ENCODE assay signal across 8 cellular contexts in genomic region chr12:55996715-55997534, GRCh38. TPM values are rescaled to one million over a fixed set of nuclear protein-coding genes. Genes with fewer than 3 reads are reported as not detected.
DNase-seq lines count a peak whose midpoint lies in the region; ATAC-seq and TF ChIP-seq lines count a peak whose summit lies in the region.

SUOX (plus strand) TSS chr12:55997276; CDS start chr12:56002222, 4,946 bp downstream.

- 1 to 3% methylated on average over 12 to 24 of the region's 27 CpGs for WGBS in tibial nerve, 2 donors

- peak within 1 kb of the TSS; percentile 75 to 92 (median 82) for H3K27ac ChIP-seq in tibial nerve

- no peak within 1 kb of the TSS for H3K27ac Mint-ChIP-seq in activated CD4-positive, alpha-beta memory T cell treated with anti-CD3 and anti-CD28 coated beads, Interleukin-2, amount 10 ng/mL, durations not matched to agents 7 days and 5 days

- peak within 1 kb of the TSS; percentile 66 for H3K4me3 Mint-ChIP-seq in activated CD4-positive, alpha-beta memory T cell treated with anti-CD3 and anti-CD28 coated beads, Interleukin-2, amount 10 ng/mL, durations not matched to agents 7 days and 5 days

- CTCF ChIA-PET in activated CD4-positive, alpha-beta memory T cell treated with anti-CD3 and anti-CD28 coated beads, Interleukin-2, amount 10 ng/mL, durations not matched to agents 7 days and 5 days (lab: Charles Lee): interaction anchor here (0.8 to 5.6 kb wide), 25 partner anchors 11 to 259 kb away, joined by 3 to 98 read pairs (median 8); partner anchors contain the start of genes IKZF4, RAB5B, RNF41 and RPL41

- no peaks in the 10 kb centered on the region for H3K9me3 ChIP-seq in tibial nerve

- peaks cover 38% of the 10 kb centered on the region for H3K4me1 Mint-ChIP-seq in activated CD4-positive, alpha-beta memory T cell treated with anti-CD3 and anti-CD28 coated beads, Interleukin-2, amount 10 ng/mL, durations not matched to agents 7 days and 5 days

- TF ChIP-seq EP300 in tibial nerve (IDR thresholded peaks at IDR 0.05): peak; percentile 41 to 73

- peaks cover 0 to 65% (median 18%) of the 10 kb centered on the region in 3 donors for H3K36me3 ChIP-seq in tibial nerve

- peaks cover 0 to 22% (median 9%) of the 10 kb centered on the region in 4 donors for H3K4me1 ChIP-seq in tibial nerve

- ATAC-seq in HG03159 (IDR thresholded peaks at IDR 0.05; ENCODE audit: unreplicated experiment): peak; percentile 99

- no peaks in the 10 kb centered on the region for H3K9me3 Mint-ChIP-seq in activated CD4-positive, alpha-beta memory T cell treated with anti-CD3 and anti-CD28 coated beads, Interleukin-2, amount 10 ng/mL, durations not matched to agents 7 days and 5 days

- H3K27me3 Mint-ChIP-seq in activated CD4-positive, alpha-beta memory T cell treated with anti-CD3 and anti-CD28 coated beads, Interleukin-2, amount 10 ng/mL, durations not matched to agents 7 days and 5 days: no peaks in the 10 kb centered on the region

- peak; percentile 61 for TF ChIP-seq POLR2A in GM19099 (IDR thresholded peaks at IDR 0.05; ENCODE audit: extremely low read depth, insufficient read length, low read depth)
- peak; percentile 6 to 58 for TF ChIP-seq POLR2A in tibial nerve (IDR thresholded peaks at IDR 0.05)

- peak; percentile 97 for DNase-seq in COLO829 (ENCODE audit: low spot score)
- DNase-seq in NCI-H2196 treated with DMSO at 0.1 percent for 48 hours (lab: John Stamatoyannopoulos, UW; ENCODE audit: unreplicated experiment): peak; percentile 96
- DNase-seq in activated CD4-positive, alpha-beta memory T cell treated with anti-CD3 and anti-CD28 coated beads, Interleukin-2, amount 10 ng/mL, durations not matched to agents 7 days and 5 days: peak; percentile 46
- peak; percentile 97 for DNase-seq in fibroblast of gingiva (ENCODE audit: low read depth)
- DNase-seq in mucosa of gallbladder (ENCODE audit: low spot score): peak; percentile 97
- peak; percentile 94 to 95 for DNase-seq in tibial nerve (ENCODE audit: low spot score in 2 of 2)

- no peaks in the 10 kb centered on the region for H3K27me3 ChIP-seq in tibial nerve

- POLR2A ChIA-PET in activated CD4-positive, alpha-beta memory T cell treated with anti-CD3 and anti-CD28 coated beads, Interleukin-2, amount 10 ng/mL, durations not matched to agents 7 days and 5 days (lab: Charles Lee): interaction anchor here (0.7 to 2.5 kb wide), 15 partner anchors 14 to 258 kb away, joined by 3 to 17 read pairs (median 3); partner anchors contain the start of genes RAB5B and ZC3H10

- TF ChIP-seq CTCF in tibial nerve (IDR thresholded peaks at IDR 0.05): peak in 2 of 5 experiments; percentile 8 to 35

- H3K36me3 Mint-ChIP-seq in activated CD4-positive, alpha-beta memory T cell treated with anti-CD3 and anti-CD28 coated beads, Interleukin-2, amount 10 ng/mL, durations not matched to agents 7 days and 5 days (ENCODE audit: low read depth): peaks cover 28% of the 10 kb centered on the region

- H3K4me3 ChIP-seq in tibial nerve: peak within 1 kb of the TSS; percentile 38 to 72 (median 51)

RNA-seq across cellular contexts. Expression of gene SUOX, which starts in this region (rescaled TPM):
- 1 to 10 TPM; 4.2 to 5.3 TPM for total RNA-seq in activated CD4-positive, alpha-beta memory T cell treated with anti-CD3 and anti-CD28 coated beads, Interleukin-2, amount 10 ng/mL, durations not matched to agents 7 days and 5 days
- total RNA-seq in mucosa of gallbladder (49.0 TPM), tibial nerve (10 to 100 TPM; 20.4 to 39.1 (median 28.1) TPM)

Comparison
In these comparisons a context has a peak if more than half of its experiments do, and no peak if none do; other contexts are left out.
1. Peak in every context shown above with its lines: DNase-seq, ATAC-seq, H3K4me3 ChIP-seq and H3K27ac ChIP-seq.
2. DNase-seq: peak in every context shown above with its lines; median percentile 97 in COLO829; 97 in fibroblast of gingiva; 97 in mucosa of gallbladder; 96 in NCI-H2196 treated with DMSO at 0.1 percent for 48 hours; 94 in tibial nerve; 46 in activated CD4-positive, alpha-beta memory T cell treated with anti-CD3 and anti-CD28 coated beads, Interleukin-2, amount 10 ng/mL, durations not matched to agents 7 days and 5 days.